In genomic region chr16:11587643-11588247, GRCh38 we compare ENCODE assay signal across 8 cellular contexts. TPM values are rescaled to one million over a fixed set of nuclear protein-coding genes. Genes with fewer than 3 reads are reported as not detected.
A peak's percentile ranks its signal among the peaks of the same experiment; 100 is the strongest.
DNase-seq lines count a peak whose midpoint lies in the region; ATAC-seq, FAIRE-seq and TF ChIP-seq lines count a peak whose summit lies in the region.

No MANE protein-coding gene starts in this region.

- H3K36me3 ChIP-seq in adrenal gland (replicated peaks in 1 of 2) (no peaks in the 10 kb centered on the region), HepG2 (replicated peaks in 1 of 2; ENCODE audit: control insufficient read depth in 1 of 2, insufficient read depth in 2 of 2, low read length in 2 of 2) (no peaks in the 10 kb centered on the region), tibial artery (no peaks in the 10 kb centered on the region)

- 63 to 83% (median 79%) methylated on average over 10 to 14 of the region's 14 CpGs for WGBS in adrenal gland, 4 donors
- WGBS in HepG2 (ENCODE audit: low lambda C conversion rate): 31% methylated on average over 14 of the region's 14 CpGs

- intact Hi-C loops in adrenal gland (cut with DNase I) (no loop called here), HepG2 (cut with micrococcal nuclease; ENCODE audit: unreplicated experiment) (loop anchor here (5.0 to 10.0 kb wide), 2 partner anchors 55 to 207 kb away; partner anchors contain the start of gene ZC3H7A), tibial artery (cut with DNase I; ENCODE audit: low total_unique reads) (loop anchor here (5.0 kb wide), 1 partner anchor 90 kb away; no protein-coding TSS in a partner anchor)

- no peak for TF ChIP-seq EP300 in HepG2 (IDR thresholded peaks at IDR 0.05; ENCODE audit: low read depth in 2 of 2, low read length in 2 of 2)
- TF ChIP-seq EP300 in HepG2 (CRISPR knock-in tag; IDR thresholded peaks at IDR 0.05; ENCODE audit: borderline replicate concordance): no peak

- H3K9ac ChIP-seq in HepG2 (ENCODE audit: insufficient read depth, low read depth, low read length): peak overlapping the region; percentile 81

- peaks cover 15% of the 10 kb centered on the region for H4K20me1 ChIP-seq in HepG2 (ENCODE audit: insufficient read depth, low read length)

- TSS peak; percentile 82 for BruUV-seq in HepG2 (replicated peaks; lab: Mats Ljungman, UMichigan)

- peak overlapping the region in 3 of 5 donors; percentile 81 to 96 (median 90) for H3K27ac ChIP-seq in adrenal gland
- H3K27ac ChIP-seq in HepG2 (ENCODE audit: extremely low read length, insufficient read depth, low read length): no peak overlapping the region
- H3K27ac ChIP-seq in tibial artery: peak overlapping the region; percentile 96

- no peaks in the 10 kb centered on the region for H3K27me3 ChIP-seq in adrenal gland
- H3K27me3 ChIP-seq in HepG2 (ENCODE audit: control insufficient read depth in 1 of 2, insufficient read depth in 2 of 2, low read length in 2 of 2): peaks cover 0 to 21% of the 10 kb centered on the region in 2 experiments; a peak in 2 of 5 replicates
- H3K27me3 ChIP-seq in tibial artery: no peaks in the 10 kb centered on the region

- peak overlapping the region; percentile 83 for H3K4me3 Mint-ChIP-seq in activated T-cell treated with anti-CD3 and anti-CD28 coated beads, Interleukin-2, amount 50 U/mL, for 24 hours

- in situ Hi-C loops in HepG2 (cut with HindIII; ENCODE audit: extremely low pct_ligation_motif_present, low pct_unique_long_range_greater_than_20kb): no loop called here

- peaks cover 20% of the 10 kb centered on the region for H3K36me3 Mint-ChIP-seq in activated T-cell treated with anti-CD3 and anti-CD28 coated beads, Interleukin-2, amount 50 U/mL, for 24 hours (ENCODE audit: low read depth)

- peaks cover 37% of the 10 kb centered on the region for H3K79me2 ChIP-seq in HepG2 (ENCODE audit: insufficient read depth, low read length)

- no peaks in the 10 kb centered on the region for H3K27me3 Mint-ChIP-seq in activated T-cell treated with anti-CD3 and anti-CD28 coated beads, Interleukin-2, amount 50 U/mL, for 24 hours

- peaks cover 33% of the 10 kb centered on the region for H3K4me1 Mint-ChIP-seq in activated T-cell treated with anti-CD3 and anti-CD28 coated beads, Interleukin-2, amount 50 U/mL, for 24 hours (ENCODE audit: low read depth)

- no peak for DNase-seq in activated T-cell treated with anti-CD3 and anti-CD28 coated beads, Interleukin-2, amount 50 U/mL, for 24 hours
- no peak for DNase-seq in activated T-cell treated with anti-CD3 and anti-CD28 coated beads for 4 hours
- no peak for DNase-seq in adrenal gland
- DNase-seq in HepG2 (ENCODE audit: low spot score): no peak
- no peak for DNase-seq in tibial artery
- no peak for DNase-seq in central memory CD4-positive, alpha-beta T cell
- DNase-seq in AML-193 (lab: John Stamatoyannopoulos, UW): no peak

- CTCF ChIA-PET in HepG2 (lab: Yijun Ruan, JAX; ENCODE audit: low intra/inter-chr PET ratio, low total read pairs): interaction anchor here (2.1 kb wide), 1 partner anchor 55 kb away, joined by 6 read pairs; no protein-coding TSS in a partner anchor

- H3K4me3 ChIP-seq in adrenal gland (peak overlapping the region in 1 of 4 donors; percentile 89), HepG2 (replicated peaks in 1 of 3; ENCODE audit: insufficient read depth in 1 of 3, low read depth in 2 of 3, low read length in 3 of 3) (peak overlapping the region; percentile 73 to 96 (median 96)), tibial artery (peak overlapping the region; percentile 78 to 83)

- POLR2A ChIA-PET in HepG2 (lab: Yijun Ruan, JAX): interaction anchor here (1.5 to 3.1 kb wide), 5 partner anchors 10 to 209 kb away, joined by 6 to 54 read pairs (median 12); partner anchors contain the start of gene ZC3H7A

- no peaks in the 10 kb centered on the region for H3K9me3 Mint-ChIP-seq in activated T-cell treated with anti-CD3 and anti-CD28 coated beads, Interleukin-2, amount 50 U/mL, for 24 hours

- H3K4me1 ChIP-seq in adrenal gland (replicated peaks in 1 of 2): peaks cover 6 to 28% of the 10 kb centered on the region in 2 donors
- peaks cover 41% of the 10 kb centered on the region for H3K4me1 ChIP-seq in HepG2 (ENCODE audit: insufficient read depth, low read length)
- peaks cover 0 to 37% (median 19%) of the 10 kb centered on the region in 4 donors for H3K4me1 ChIP-seq in tibial artery

- peak; percentile 27 for ATAC-seq in HepG2
- ATAC-seq in GM21786 (IDR thresholded peaks at IDR 0.05; ENCODE audit: unreplicated experiment): no peak

- TF ChIP-seq POLR2A in adrenal gland (IDR thresholded peaks at IDR 0.05) (no peak), HepG2 (IDR thresholded peaks at IDR 0.05; ENCODE audit: insufficient read depth in 1 of 2, low read depth in 2 of 2, low read length in 2 of 2) (no peak)

- no peak for TF ChIP-seq RAD21 in HepG2 (CRISPR knock-in tag; IDR thresholded peaks at IDR 0.05)

- peak overlapping the region; percentile 75 for H2AFZ ChIP-seq in HepG2 (ENCODE audit: low read length)

- peak overlapping the region; percentile 96 for H3K27ac Mint-ChIP-seq in activated T-cell treated with anti-CD3 and anti-CD28 coated beads, Interleukin-2, amount 50 U/mL, for 24 hours

- TF ChIP-seq CTCF in adrenal gland (IDR thresholded peaks at IDR 0.05) (no peak), HepG2 (CRISPR knock-in tag; IDR thresholded peaks at IDR 0.05) (no peak), tibial artery (IDR thresholded peaks at IDR 0.05) (no peak)

- no peak for FAIRE-seq in HepG2 (lab: Jason Lieb, UNC)

- H3K9me3 ChIP-seq in adrenal gland (replicated peaks in 1 of 3): no peaks in the 10 kb centered on the region
- peaks cover 4% of the 10 kb centered on the region; the same call in 1 of the 2 replicates for H3K9me3 ChIP-seq in HepG2 (ENCODE audit: low read length)
- no peaks in the 10 kb centered on the region for H3K9me3 ChIP-seq in tibial artery

- H3K4me2 ChIP-seq in HepG2 (ENCODE audit: low read depth, low read length): peak overlapping the region; percentile 88

TF ChIP-seq in HepG2, 621 proteins besides CTCF, POLR2A, EP300 and RAD21 (continues in another document):
- TF ChIP-seq ZBTB7A (CRISPR knock-in tag; IDR thresholded peaks at IDR 0.05) (no peak), CC2D1A (CRISPR knock-in tag; IDR thresholded peaks at IDR 0.05) (peak; percentile 87; the same call in 1 of the 2 replicates), NCOR1 (IDR thresholded peaks at IDR 0.05; ENCODE audit: borderline replicate concordance, low read length) (no peak), ZXDC (CRISPR knock-in tag; IDR thresholded peaks at IDR 0.05) (0 out of 2 replicates have a peak, but pooled peaks have one; percentile 37), E2F2 (CRISPR knock-in tag; IDR thresholded peaks at IDR 0.05; ENCODE audit: borderline replicate concordance) (no peak)

RNA-seq across cellular contexts. Expression of gene LITAF, which starts 1.0 kb away (rescaled TPM):
- total RNA-seq in adrenal gland (10 to 100 TPM; 35.1 to 83.2 (median 60.7) TPM), HepG2 (2016; rRNA removed; fragmentation: Illumina TruSeq; extraction: Trizol) (141 and 186 TPM in 2 replicates)
- polyA plus RNA-seq in adrenal gland (10 to 100 TPM; 23.1 to 75.5 (median 35.2) TPM), HepG2 (2011; rRNA removed) (80.1 and 95.5 TPM in 2 replicates)
- 30.0 and 32.3 TPM in 2 replicates for total RNA-seq in HepG2 (2016; cell fraction: cytosol; rRNA removed; fragmentation: Illumina TruSeq; extraction: Trizol; ENCODE audit: low read depth)
- 139 and 174 TPM in 2 replicates for total RNA-seq in HepG2 (2016; cell fraction: insoluble cytoplasmic fraction; rRNA removed; fragmentation: Illumina TruSeq; extraction: Trizol)
- total RNA-seq in HepG2 (2016; cell fraction: membrane; rRNA removed; fragmentation: Illumina TruSeq; extraction: Trizol): 118 and 119 TPM in 2 replicates
- total RNA-seq in HepG2 (2016; cell fraction: nucleus; rRNA removed; fragmentation: Illumina TruSeq; extraction: Trizol): 60.6 and 72.1 TPM in 2 replicates
- polyA plus RNA-seq in HepG2 (2011; cell fraction: cytosol; rRNA removed): 121 and 137 TPM in 2 replicates
- polyA plus RNA-seq in HepG2 (2011; cell fraction: nucleus; rRNA removed): 61.9 and 67.8 TPM in 2 replicates
- 113 and 128 TPM in 2 replicates for polyA plus RNA-seq in HepG2 (2012)
- polyA plus RNA-seq in HepG2 (2016; cell fraction: cytosol; fragmentation: Illumina TruSeq; extraction: Trizol; ENCODE audit: low read depth): 48.2 and 51.8 TPM in 2 replicates
- 322 and 369 TPM in 2 replicates for polyA plus RNA-seq in HepG2 (2016; cell fraction: insoluble cytoplasmic fraction; fragmentation: Illumina TruSeq; extraction: Trizol; ENCODE audit: low read depth)
- 139 and 153 TPM in 2 replicates for polyA plus RNA-seq in HepG2 (2016; cell fraction: membrane; fragmentation: Illumina TruSeq; extraction: Trizol; ENCODE audit: low read depth)
- polyA plus RNA-seq in HepG2 (2016; cell fraction: nucleus; fragmentation: Illumina TruSeq; extraction: Trizol; ENCODE audit: insufficient read depth, low read depth): 125 and 129 TPM in 2 replicates
- polyA minus RNA-seq in HepG2 (2011; rRNA and poly(A)+ RNA removed; ENCODE audit: low replicate concordance): 155 and 250 TPM in 2 replicates
- polyA minus RNA-seq in HepG2 (2011; cell fraction: cytosol; rRNA and poly(A)+ RNA removed): 71.1 and 86.5 TPM in 2 replicates
- 45.8 and 58.4 TPM in 2 replicates for polyA minus RNA-seq in HepG2 (2011; cell fraction: nucleus; rRNA and poly(A)+ RNA removed)

Comparison
In these comparisons a context has a peak if more than half of its experiments do, and no peak if none do; other contexts are left out.
1. intact Hi-C loops: an anchor here in HepG2 (5.0 to 10.0 kb wide) and tibial artery (5.0 kb wide); none called in adrenal gland.